In genomic region chr11:15594607-15595006, GRCh38 we compare ENCODE assay signal across 17 cellular contexts.
DNase-seq lines count a peak whose midpoint lies in the region; ATAC-seq, FAIRE-seq and TF ChIP-seq lines count a peak whose summit lies in the region.
"Had no signal": no experiment of that assay in that cellular context is flagged by ENCODE, and none has a peak within 500 bp of the region (broad histone marks: within the 10 kb centered on the region; RNA-seq: fewer than 3 reads in every experiment).

No MANE protein-coding gene starts in this region.

- H3K9me3 ChIP-seq in H1 (ENCODE audit: insufficient read depth in 2 of 2, low read depth in 1 of 2, low read length in 1 of 2) = peaks cover 6 to 11% of the 10 kb centered on the region in 2 experiments
- H3K9me3 ChIP-seq in heart left ventricle = no peaks in the 10 kb centered on the region
- H3K9me3 ChIP-seq in osteoblast (ENCODE audit: low read depth, low read length) = no peaks in the 10 kb centered on the region
- H3K9me3 ChIP-seq: A549, Caco-2 had no signal

- no peak for FAIRE-seq in H1 (lab: Jason Lieb, UNC)
- FAIRE-seq: A549, GM12878, GM18507 had no signal

- TF ChIP-seq POLR2A in H1 (IDR thresholded peaks at IDR 0.05; ENCODE audit: control extremely low read depth in 1 of 2, low read depth in 2 of 2, low read length in 2 of 2) (no peak), heart left ventricle (IDR thresholded peaks at IDR 0.05) (no peak)

- H4K8ac ChIP-seq in H1 (ENCODE audit: extremely low read depth, insufficient read depth, low read length) = no peak overlapping the region
- no peak overlapping the region for H4K8ac ChIP-seq in mesendoderm (ENCODE audit: low read depth, low read length)

- DNase-seq in H7 (peak; percentile 26), H1 (ENCODE audit: low read depth in 1 of 2, low spot score in 2 of 2) (peak in 1 of 2 experiments; percentile 52), mesendoderm (peak; percentile 18), heart left ventricle (no peak), EL (no peak), osteoblast (ENCODE audit: insufficient read length, low spot score, missing footprints) (no peak)
- DNase-seq: Caco-2; CD8-positive, alpha-beta memory T cell; DND-41; GM23248; HCEC 1CT; IMR-90; KBM-7 had no signal

- H4K91ac ChIP-seq in H1 (replicated peaks; ENCODE audit: insufficient read length, low read length) = no peak overlapping the region

- TF ChIP-seq CTCF in H1 (IDR thresholded peaks at IDR 0.05; ENCODE audit: control extremely low read depth in 1 of 3, insufficient read depth in 1 of 3, low read depth in 1 of 3, low read length in 3 of 3) (no peak), heart left ventricle (IDR thresholded peaks at IDR 0.05) (no peak), osteoblast (IDR thresholded peaks at IDR 0.05; ENCODE audit: extremely low read depth, low read depth, low read length) (no peak)

- H3K79me2 ChIP-seq in H1 (ENCODE audit: control insufficient read depth in 1 of 2, insufficient read depth in 2 of 2, low read length in 2 of 2) (no peaks in the 10 kb centered on the region), mesendoderm (ENCODE audit: control insufficient read depth, insufficient read depth, low read length) (no peaks in the 10 kb centered on the region), osteoblast (ENCODE audit: insufficient read depth, low read length) (no peaks in the 10 kb centered on the region)

- peaks cover 0 to 7% (median under 1%) of the 10 kb centered on the region in 4 experiments; a peak in 2 of 7 replicates for H3K4me1 ChIP-seq in H1 (replicated peaks in 1 of 4; ENCODE audit: control insufficient read depth in 3 of 4, insufficient read depth in 4 of 4, low read length in 3 of 4)
- H3K4me1 ChIP-seq in mesendoderm (ENCODE audit: control insufficient read depth, low read depth, low read length) = peaks cover 4% of the 10 kb centered on the region
- H3K4me1 ChIP-seq in heart left ventricle = peaks cover 0 to 34% (median 7%) of the 10 kb centered on the region in 12 donors
- H3K4me1 ChIP-seq in osteoblast (ENCODE audit: insufficient read depth, low read length) = no peaks in the 10 kb centered on the region
- H3K4me1 ChIP-seq: A549, Caco-2 had no signal

- H3K27me3 ChIP-seq in H7 (ENCODE audit: control insufficient read depth, insufficient read depth, low read length) (no peaks in the 10 kb centered on the region), H1 (replicated peaks in 1 of 4; ENCODE audit: control insufficient read depth in 3 of 4, extremely low read depth in 1 of 4, insufficient read depth in 3 of 4, low read length in 3 of 4) (no peaks in the 10 kb centered on the region), mesendoderm (ENCODE audit: insufficient read depth, low read length, poor library complexity) (no peaks in the 10 kb centered on the region), heart left ventricle (no peaks in the 10 kb centered on the region), osteoblast (ENCODE audit: insufficient read depth, low read length) (no peaks in the 10 kb centered on the region)

- peak overlapping the region; percentile 39; the same call in 1 of the 2 replicates for H3K18ac ChIP-seq in H1 (ENCODE audit: extremely low read depth, low read length)
- no peak overlapping the region for H3K18ac ChIP-seq in mesendoderm (ENCODE audit: low read length)

- H3K9ac ChIP-seq in H1 (replicated peaks in 1 of 4; ENCODE audit: extremely low read depth in 1 of 4, low read depth in 3 of 4, low read length in 3 of 4) = no peak overlapping the region
- no peak overlapping the region for H3K9ac ChIP-seq in mesendoderm (ENCODE audit: low read length)
- H3K9ac ChIP-seq: GM23248 had no signal

- ATAC-seq in heart left ventricle = no peak
- no peak for ATAC-seq in HG03139 (IDR thresholded peaks at IDR 0.05; ENCODE audit: unreplicated experiment)
- ATAC-seq: A549, GM12878 had no signal

- 94% methylated on average over 4 of the region's 4 CpGs; no CpG with 5 or more reads in 1 of the 2 experiments for WGBS in H1 (ENCODE audit: extremely low coverage in 1 of 2, insufficient coverage in 1 of 2, insufficient read length in 1 of 2, insufficient replicate concordance in 2 of 2, low coverage in 1 of 2, low lambda C conversion rate in 2 of 2, missing lambda C conversion rate in 1 of 2), 2 experiments
- no CpG with 5 or more reads among the region's 4 CpGs for WGBS in mesendoderm (ENCODE audit: extremely low coverage, insufficient coverage, low lambda C conversion rate)
- 83 to 87% (median 86%) methylated on average over 4 of the region's 4 CpGs for WGBS in heart left ventricle, 4 donors

- H3K56ac ChIP-seq in H1 (replicated peaks; ENCODE audit: insufficient read length, low read depth, low read length) (no peak overlapping the region), mesendoderm (ENCODE audit: low read length) (no peak overlapping the region)

- H3K23ac ChIP-seq in H1 (ENCODE audit: insufficient read length) = no peak overlapping the region
- H3K23ac ChIP-seq in mesendoderm (ENCODE audit: low read length) = no peak overlapping the region

- H3K4me2 ChIP-seq in H1 (ENCODE audit: insufficient read depth in 1 of 2, low read depth in 2 of 2, low read length in 2 of 2) = no peak overlapping the region
- H3K4me2 ChIP-seq in mesendoderm (ENCODE audit: low read length) = no peak overlapping the region
- H3K4me2 ChIP-seq in osteoblast (ENCODE audit: insufficient read depth, low read length) = no peak overlapping the region
- H3K4me2 ChIP-seq: A549 had no signal

- POLR2A ChIA-PET in H1 (lab: Charles Lee; ENCODE audit: partially characterized antibody) = interaction anchor here (1.0 to 1.5 kb wide), 3 partner anchors 9 to 75 kb away, joined by 3 to 4 read pairs (median 3); no protein-coding TSS in a partner anchor

- H2AFZ ChIP-seq in H1 (ENCODE audit: low read length) (no peak overlapping the region), osteoblast (ENCODE audit: low read length) (no peak overlapping the region)
- H2AFZ ChIP-seq: GM23248 had no signal

- peak overlapping the region; percentile 87; the same call in 1 of the 2 replicates for H2BK20ac ChIP-seq in H1 (ENCODE audit: low read length)

- H2BK15ac ChIP-seq in H1 (ENCODE audit: low read length) (0 out of 2 replicates have a peak overlapping the region, but pooled peaks have one; percentile 65), mesendoderm (replicated peaks; ENCODE audit: low read depth) (no peak overlapping the region)

- H4K20me1 ChIP-seq in H1 (replicated peaks in 1 of 2; ENCODE audit: control insufficient read depth in 1 of 2, insufficient read depth in 2 of 2, low read length in 2 of 2) = no peaks in the 10 kb centered on the region
- H4K20me1 ChIP-seq in osteoblast (ENCODE audit: insufficient read depth, low read length) = no peaks in the 10 kb centered on the region

- H3K27ac ChIP-seq in H1 (ENCODE audit: low read depth, low read length) (no peak overlapping the region), mesendoderm (ENCODE audit: low read depth, low read length) (no peak overlapping the region), heart left ventricle (no peak overlapping the region), osteoblast (ENCODE audit: low read depth, low read length) (no peak overlapping the region)
- H3K27ac ChIP-seq: A549, GM23248 had no signal

- TF ChIP-seq RAD21 in H1 (IDR thresholded peaks at IDR 0.05 in 1 of 2, conservative IDR thresholded peaks at IDR 0.05 in 1 of 2; ENCODE audit: low read depth in 2 of 2, low read length in 2 of 2) = no peak

- H3K23me2 ChIP-seq in H1 (ENCODE audit: low read depth, low read length) = no peaks in the 10 kb centered on the region

- no peak overlapping the region for H2BK12ac ChIP-seq in H1 (ENCODE audit: low read depth, low read length)

- H3K36me3 ChIP-seq in H7 (replicated peaks; ENCODE audit: control insufficient read depth, insufficient read depth, low read length) = no peaks in the 10 kb centered on the region
- peaks cover 0 to 4% (median 0%) of the 10 kb centered on the region in 4 experiments; a peak in 2 of 8 replicates for H3K36me3 ChIP-seq in H1 (ENCODE audit: control insufficient read depth in 2 of 4, insufficient read depth in 4 of 4, low read length in 3 of 4)
- H3K36me3 ChIP-seq in mesendoderm (ENCODE audit: control insufficient read depth, insufficient read depth, low read length) = no peaks in the 10 kb centered on the region
- H3K36me3 ChIP-seq in heart left ventricle = no peaks in the 10 kb centered on the region
- H3K36me3 ChIP-seq in osteoblast (ENCODE audit: insufficient read depth, low read length) = no peaks in the 10 kb centered on the region

- intact Hi-C loops in heart left ventricle (cut with DNase I) = no loop called here

- no peak overlapping the region for H2BK5ac ChIP-seq in H1 (ENCODE audit: low read depth, low read length)
- H2BK5ac ChIP-seq in mesendoderm (ENCODE audit: low read length) = no peak overlapping the region

- H2BK120ac ChIP-seq in H1 (replicated peaks; ENCODE audit: low read depth, low read length) (no peak overlapping the region), mesendoderm (ENCODE audit: low read depth, low read length) (no peak overlapping the region)

- TF ChIP-seq EP300 in H1 (IDR thresholded peaks at IDR 0.05; ENCODE audit: borderline replicate concordance in 1 of 2, low read depth in 2 of 2, low read length in 2 of 2) = no peak

- H3K4me3 ChIP-seq in H7 (ENCODE audit: insufficient read depth, low read depth, low read length) (no peak overlapping the region), H1 (ENCODE audit: extremely low read depth in 1 of 4, insufficient read depth in 2 of 4, low read depth in 3 of 4, low read length in 4 of 4) (no peak overlapping the region), mesendoderm (ENCODE audit: low read length) (no peak overlapping the region), heart left ventricle (no peak overlapping the region), osteoblast (ENCODE audit: insufficient read depth, low read length) (no peak overlapping the region)
- H3K4me3 ChIP-seq: A549, GM12878, GM23248 had no signal

- H3K4ac ChIP-seq in H1 (replicated peaks; ENCODE audit: insufficient read length, low read depth, low read length) = no peak overlapping the region
- H3K4ac ChIP-seq in mesendoderm (ENCODE audit: low read depth, low read length) = no peak overlapping the region

- CTCF ChIA-PET in H1 (lab: Charles Lee; ENCODE audit: partially characterized antibody) = interaction anchor here (0.6 to 1.4 kb wide), 4 partner anchors 12 to 166 kb away, joined by 3 to 4 read pairs (median 3); no protein-coding TSS in a partner anchor

- H3K79me1 ChIP-seq in H1 (ENCODE audit: low read depth, low read length) (no peaks in the 10 kb centered on the region), mesendoderm (ENCODE audit: low read length) (no peaks in the 10 kb centered on the region)

- H4K5ac ChIP-seq in H1 (ENCODE audit: insufficient read length, low read depth, low read length) (no peak overlapping the region), mesendoderm (ENCODE audit: low read length) (no peak overlapping the region)

- no peak overlapping the region for H2AK5ac ChIP-seq in H1 (ENCODE audit: low read depth, low read length)
- no peak overlapping the region for H2AK5ac ChIP-seq in mesendoderm (ENCODE audit: low read length)

- no peak overlapping the region for H3K14ac ChIP-seq in H1 (ENCODE audit: insufficient read length)

TF ChIP-seq in H1, 55 proteins besides CTCF, POLR2A, EP300 and RAD21 (continues in another document):
- TF ChIP-seq EGR1 (IDR thresholded peaks at IDR 0.05; ENCODE audit: borderline replicate concordance, low read depth, low read length) (no peak), KDM1A (IDR thresholded peaks at IDR 0.05; ENCODE audit: borderline replicate concordance, low read length) (no peak), TAF7 (optimal IDR thresholded peaks at IDR 0.05; ENCODE audit: borderline replicate concordance, low read depth, low read length) (no peak)

Comparison
In these comparisons a context has a peak if more than half of its experiments do, and no peak if none do; other contexts are left out.
1. DNase-seq: peak in H7 (single experiment) and mesendoderm (single experiment); none in heart left ventricle (0 of 5), EL (single experiment) and osteoblast (single experiment).